Comparison of ENCODE assay signal across 8 cellular contexts in genomic region chr11:64448599-64449380, GRCh38.
A peak's percentile ranks its signal among the peaks of the same experiment; 100 is the strongest.
DNase-seq lines count a peak whose midpoint lies in the region; ATAC-seq and TF ChIP-seq lines count a peak whose summit lies in the region.

No MANE protein-coding gene starts in this region.

- H3K27ac ChIP-seq in AG04450 (ENCODE audit: low read depth, low read length), result no peak overlapping the region
- peak overlapping the region; percentile 45 to 84 (median 77) for H3K27ac ChIP-seq in body of pancreas
- H3K27ac ChIP-seq in gastrocnemius medialis, result peak overlapping the region; percentile 16 to 46 (median 42)

- H3K9me3 ChIP-seq in AG04450 (ENCODE audit: control insufficient read depth, insufficient read depth, low read length), result no peaks in the 10 kb centered on the region; the same call in 1 of the 2 replicates
- H3K9me3 ChIP-seq in body of pancreas, result no peaks in the 10 kb centered on the region
- H3K9me3 ChIP-seq in gastrocnemius medialis, result no peaks in the 10 kb centered on the region

- ATAC-seq in body of pancreas (peak; percentile 93), gastrocnemius medialis (peak; percentile 84 to 88), HG02759 (IDR thresholded peaks at IDR 0.05; ENCODE audit: unreplicated experiment) (no peak)

- H3K27me3 ChIP-seq in AG04450 (ENCODE audit: control insufficient read depth, insufficient read depth, low read length), result peaks cover 36% of the 10 kb centered on the region
- H3K27me3 ChIP-seq in body of pancreas, result no peaks in the 10 kb centered on the region
- H3K27me3 ChIP-seq in gastrocnemius medialis, result no peaks in the 10 kb centered on the region

- intact Hi-C loops in body of pancreas (cut with DNase I) (no loop called here), gastrocnemius medialis (cut with DNase I; ENCODE audit: low total_unique reads) (loop anchor here (1.0 to 5.0 kb wide), 2 partner anchors 205 to 274 kb away; partner anchors contain the start of gene NRXN2)

- H3K4me3 ChIP-seq in AG04450 (ENCODE audit: low read depth, low read length) (0 out of 2 replicates have a peak overlapping the region, but pooled peaks have one; percentile 17), body of pancreas (peak overlapping the region in 1 of 2 donors; percentile 22), iPS-11a (ENCODE audit: low read depth, low read length) (peak overlapping the region; percentile 18), gastrocnemius medialis (peak overlapping the region; percentile 34 to 59 (median 42))

- 1% methylated on average over 11 to 33 of the region's 37 CpGs for WGBS in body of pancreas, 2 donors

- TF ChIP-seq POLR2A in body of pancreas (IDR thresholded peaks at IDR 0.05) (peak in 2 of 3 donors; percentile 2 to 23), gastrocnemius medialis (IDR thresholded peaks at IDR 0.05) (no peak)

- H3K4me1 ChIP-seq in body of pancreas (peaks cover 27% of the 10 kb centered on the region), gastrocnemius medialis (peaks cover 13 to 14% of the 10 kb centered on the region in 2 donors)

- peak; percentile 83 for TF ChIP-seq CTCF in AG04450 (IDR thresholded peaks at IDR 0.05; ENCODE audit: low read depth, low read length)
- TF ChIP-seq CTCF in GM20000 (IDR thresholded peaks at IDR 0.05; ENCODE audit: extremely low read depth, missing control alignments), result peak; percentile 57
- TF ChIP-seq CTCF in body of pancreas (IDR thresholded peaks at IDR 0.05), result peak; percentile 88 to 92 (median 92)
- peak; percentile 64 to 88 (median 80) for TF ChIP-seq CTCF in gastrocnemius medialis (IDR thresholded peaks at IDR 0.05 in 4 of 5, conservative IDR thresholded peaks at IDR 0.05 in 1 of 5)

- DNase-seq in AG04450 (ENCODE audit: low read depth, low spot score) (no peak), GM20000 (ENCODE audit: low spot score) (peak; percentile 81), NCI-H2081 treated with DMSO at 0.1 percent for 48 hours (lab: John Stamatoyannopoulos, UW) (peak; percentile 6), UCSD-AML1 (lab: John Stamatoyannopoulos, UW; ENCODE audit: unreplicated experiment) (peak; percentile 80), body of pancreas (peak; percentile 87 to 91 (median 90)), gastrocnemius medialis (peak; percentile 68 to 76)

- CTCF ChIA-PET in AG04450 (lab: Charles Lee), result interaction anchor here (0.5 to 2.5 kb wide), 41 partner anchors 9 to 1579 kb away, joined by 3 to 36 read pairs (median 5); partner anchors contain the start of genes PRDX5 and TRMT112

- POLR2A ChIA-PET in AG04450 (lab: Yijun Ruan, JAX), result no interaction called here

- H3K36me3 ChIP-seq in body of pancreas (replicated peaks in 1 of 2; ENCODE audit: insufficient read depth in 1 of 2, low read depth in 2 of 2) (no peaks in the 10 kb centered on the region), gastrocnemius medialis (no peaks in the 10 kb centered on the region)

- in situ Hi-C loops in gastrocnemius medialis (cut with MboI; ENCODE audit: low sequenced_read_pairs in 4 of 4), result no loop called here

Comparison
In these comparisons a context has a peak if more than half of its experiments do, and no peak if none do; other contexts are left out.
1. POLR2A ChIP-seq: peak in body of pancreas (2 of 3); none in gastrocnemius medialis (0 of 2).
2. Peak in every context shown above with its lines, with median percentiles within 50 percentile points of each other: CTCF ChIP-seq.